8 cellular contexts compared by ENCODE assay signal in the genomic region with DNA sequence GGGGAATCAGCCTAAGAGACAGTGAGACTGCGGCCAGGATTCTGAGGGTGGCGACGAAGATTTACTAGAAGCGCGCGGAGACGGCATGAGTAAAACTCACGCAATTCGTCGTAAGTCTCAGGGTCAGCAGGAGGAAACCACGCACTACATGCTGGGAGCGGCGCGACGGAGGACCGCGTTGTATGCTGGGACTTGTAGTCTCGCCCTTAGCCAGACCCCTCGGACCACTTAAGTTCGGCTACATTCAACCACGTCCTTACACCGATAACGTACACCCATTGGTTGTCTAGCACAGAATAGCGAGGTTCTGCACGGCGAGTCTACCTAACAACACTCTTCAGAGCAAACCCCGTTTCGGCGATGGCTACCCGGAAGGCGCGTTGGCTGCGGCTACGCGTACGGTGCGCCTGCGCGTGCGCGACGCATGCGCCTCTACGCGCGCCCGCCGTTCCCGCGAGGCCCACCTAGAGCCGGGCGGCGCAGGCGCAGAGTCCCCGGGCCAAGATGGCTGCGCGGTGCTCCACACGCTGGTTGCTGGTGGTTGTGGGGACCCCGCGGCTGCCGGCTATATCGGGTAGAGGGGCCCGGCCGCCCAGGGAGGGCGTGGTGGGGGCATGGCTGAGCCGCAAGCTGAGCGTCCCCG. TPM values are rescaled to one million over a fixed set of nuclear protein-coding genes. Genes with fewer than 3 reads are reported as not detected.
DNase-seq lines count a peak whose midpoint lies in the region; ATAC-seq and TF ChIP-seq lines count a peak whose summit lies in the region.

A gene (plus strand): TSS at position 491 of the 643 bp plus-strand sequence. CDS start 14 bp downstream, at position 505.

- TF ChIP-seq CTCF in progenitor cell of endocrine pancreas (IDR thresholded peaks at IDR 0.05; ENCODE audit: unreplicated experiment) (no peak), upper lobe of right lung (IDR thresholded peaks at IDR 0.05) (no peak)

- intact Hi-C loops in left ventricle myocardium superior (cut with micrococcal nuclease): no loop called here
- intact Hi-C loops in upper lobe of right lung (cut with DNase I): no loop called here

- peaks cover 14% of the 10 kb centered on the region for H3K36me3 Mint-ChIP-seq in T-helper 1 cell treated with Interleukin-12 subunit alpha and Interleukin-12 subunit beta and Interleukin-4 antibody, amounts not matched to agents 30 μg/mL and 1 μg/mL, for 36 hours (ENCODE audit: low read depth)
- peaks cover 6% of the 10 kb centered on the region for H3K36me3 Mint-ChIP-seq in progenitor cell of endocrine pancreas (ENCODE audit: insufficient read depth)

- H3K9me3 Mint-ChIP-seq in T-helper 1 cell treated with Interleukin-12 subunit alpha and Interleukin-12 subunit beta and Interleukin-4 antibody, amounts not matched to agents 30 μg/mL and 1 μg/mL, for 36 hours: no peaks in the 10 kb centered on the region
- no peaks in the 10 kb centered on the region for H3K9me3 Mint-ChIP-seq in progenitor cell of endocrine pancreas (ENCODE audit: low read depth)

- no peaks in the 10 kb centered on the region for H3K27me3 ChIP-seq in upper lobe of right lung

- no peaks in the 10 kb centered on the region for H3K9me3 ChIP-seq in upper lobe of right lung

- no peaks in the 10 kb centered on the region for H3K36me3 ChIP-seq in upper lobe of right lung

- DNase-seq in NCI-H1694 treated with DMSO at 0.1 percent for 48 hours (lab: John Stamatoyannopoulos, UW) (peak; percentile 93), amniotic stem cell (lab: John Stamatoyannopoulos, UW) (peak; percentile 84), left ventricle myocardium superior (peak; percentile 98), progenitor cell of endocrine pancreas (ENCODE audit: low spot score, unreplicated experiment) (peak; percentile 84), upper lobe of right lung (peak; percentile 97)

- peaks cover 13% of the 10 kb centered on the region for H3K4me1 ChIP-seq in upper lobe of right lung

- peak within 1 kb of the TSS; percentile 96 for H3K4me3 Mint-ChIP-seq in T-helper 1 cell treated with Interleukin-12 subunit alpha and Interleukin-12 subunit beta and Interleukin-4 antibody, amounts not matched to agents 30 μg/mL and 1 μg/mL, for 36 hours
- H3K4me3 Mint-ChIP-seq in progenitor cell of endocrine pancreas (ENCODE audit: low read depth): peak within 1 kb of the TSS; percentile 98

- peaks cover 20% of the 10 kb centered on the region for H3K4me1 Mint-ChIP-seq in T-helper 1 cell treated with Interleukin-12 subunit alpha and Interleukin-12 subunit beta and Interleukin-4 antibody, amounts not matched to agents 30 μg/mL and 1 μg/mL, for 36 hours (ENCODE audit: low read depth)
- H3K4me1 Mint-ChIP-seq in progenitor cell of endocrine pancreas (ENCODE audit: low read depth): peaks cover 16% of the 10 kb centered on the region

- ATAC-seq in GM18499 (IDR thresholded peaks at IDR 0.05; ENCODE audit: insufficient read depth, unreplicated experiment) (peak; percentile 65), HG02938 (IDR thresholded peaks at IDR 0.05; ENCODE audit: unreplicated experiment) (peak; percentile 81), left ventricle myocardium superior (peak; percentile 98), upper lobe of right lung (peak; percentile 98)

- H3K27ac Mint-ChIP-seq in T-helper 1 cell treated with Interleukin-12 subunit alpha and Interleukin-12 subunit beta and Interleukin-4 antibody, amounts not matched to agents 30 μg/mL and 1 μg/mL, for 36 hours: peak within 1 kb of the TSS; percentile 98
- H3K27ac Mint-ChIP-seq in progenitor cell of endocrine pancreas: peak within 1 kb of the TSS; percentile 98

- H3K4me3 ChIP-seq in upper lobe of right lung: peak within 1 kb of the TSS; percentile 97

- peak within 1 kb of the TSS; percentile 98 for H3K27ac ChIP-seq in upper lobe of right lung

- no peaks in the 10 kb centered on the region for H3K27me3 Mint-ChIP-seq in T-helper 1 cell treated with Interleukin-12 subunit alpha and Interleukin-12 subunit beta and Interleukin-4 antibody, amounts not matched to agents 30 μg/mL and 1 μg/mL, for 36 hours (ENCODE audit: low read depth)
- no peaks in the 10 kb centered on the region for H3K27me3 Mint-ChIP-seq in progenitor cell of endocrine pancreas

RNA-seq across cellular contexts. Expression of the gene that starts here (rescaled TPM):
- total RNA-seq in left ventricle myocardium superior (83.9 TPM), progenitor cell of endocrine pancreas (38.8 and 42.3 TPM in 2 replicates), upper lobe of right lung (36.1 TPM)

Comparison
In these comparisons a context has a peak if more than half of its experiments do, and no peak if none do; other contexts are left out.
1. Peak in every context shown above with its lines: DNase-seq, ATAC-seq, H3K4me3 ChIP-seq and H3K27ac ChIP-seq.